Comparison of ENCODE assay signal across 35 cellular contexts in genomic region chr21:39334611-39335010, GRCh38.
"Had no signal": no experiment of that assay in that cellular context is flagged by ENCODE, and none has a peak within 500 bp of the region (broad histone marks: within the 10 kb centered on the region; RNA-seq: fewer than 3 reads in every experiment).

No MANE protein-coding gene starts in this region.

- H3K4me3 ChIP-seq: MG63 had no signal

- H3K27me3 ChIP-seq: MG63 had no signal

- DNase-seq: Karpas-422, Kasumi-1, MG63, MM.1S, MV-4-11, NCI-H1048, NCI-H1092, NCI-H1092 treated with DMSO at 0.1 percent for 48 hours, NCI-H1105, NCI-H1105 treated with DMSO at 0.1 percent for 48 hours, NCI-H1417, NCI-H1417 treated with DMSO at 0.1 percent for 48 hours, NCI-H1436, NCI-H1436 treated with DMSO at 0.1 percent for 48 hours, NCI-H146, NCI-H1694, NCI-H1694 treated with DMSO at 0.1 percent for 48 hours, NCI-H187, NCI-H187 treated with DMSO at 0.1 percent for 48 hours, NCI-H1930, NCI-H2029, NCI-H2029 treated with DMSO at 0.1 percent for 48 hours, NCI-H2081, NCI-H2081 treated with DMSO at 0.1 percent for 48 hours, NCI-H2107, NCI-H2171, NCI-H2171 treated with DMSO at 0.1 percent for 48 hours, NCI-H2227 treated with DMSO at 0.1 percent for 48 hours, NCI-H226, NCI-H345, NCI-H446, NCI-H446 treated with DMSO at 0.1 percent for 48 hours, NCI-H510A, NCI-H510A treated with DMSO at 0.1 percent for 48 hours, NCI-H524 had no signal

- H3K9me3 ChIP-seq: MG63 had no signal

- H3K36me3 ChIP-seq: MG63 had no signal
